ENCODE assay signal across 2 cellular contexts in genomic region chr11:65334696-65335295, GRCh38.
TF ChIP-seq lines count a peak whose summit lies in the region.

No MANE protein-coding gene starts in this region.

TF ChIP-seq in SK-N-SH, 30 proteins besides CTCF, POLR2A, EP300 and RAD21 (continued from another document):
- TF ChIP-seq REST (IDR thresholded peaks at IDR 0.05; ENCODE audit: low read depth, low read length) (no peak), TAF1 (IDR thresholded peaks at IDR 0.05; ENCODE audit: borderline replicate concordance, low read depth, low read length) (no peak), ZBTB33 (IDR thresholded peaks at IDR 0.05; ENCODE audit: borderline replicate concordance, low read depth) (no peak), CHD2 (IDR thresholded peaks at IDR 0.05; ENCODE audit: low read length, partially characterized antibody) (no peak), TCF12 (IDR thresholded peaks at IDR 0.05) (no peak), MEF2A (IDR thresholded peaks at IDR 0.05; ENCODE audit: borderline replicate concordance, low read depth) (no peak), JUND (IDR thresholded peaks at IDR 0.05) (no peak), SIN3A (IDR thresholded peaks at IDR 0.05; ENCODE audit: borderline replicate concordance, low read depth, low read length) (no peak), FOXM1 (IDR thresholded peaks at IDR 0.05; ENCODE audit: low read depth) (no peak), NRF1 (IDR thresholded peaks at IDR 0.05; ENCODE audit: low read depth, low read length) (no peak), YY1 (IDR thresholded peaks at IDR 0.05; ENCODE audit: low read depth) (no peak), GABPA (IDR thresholded peaks at IDR 0.05; ENCODE audit: low read depth) (no peak), FOXJ3 (CRISPR knock-in tag; IDR thresholded peaks at IDR 0.05) (no peak), MXI1 (IDR thresholded peaks at IDR 0.05; ENCODE audit: low read depth, low read length) (no peak), IRF3 (IDR thresholded peaks at IDR 0.05; ENCODE audit: low read depth, low read length) (no peak), TEAD4 (IDR thresholded peaks at IDR 0.05; ENCODE audit: borderline replicate concordance, insufficient read depth) (no peak), NFIC (IDR thresholded peaks at IDR 0.05; ENCODE audit: borderline replicate concordance) (no peak)

TF ChIP-seq in SK-N-SH treated with all-trans-retinoic acid at 6 μM for 48 hours, 23 proteins besides CTCF, POLR2A, EP300 and RAD21 (continued from another document):
- TF ChIP-seq CREB5 (CRISPR knock-in tag; IDR thresholded peaks at IDR 0.05; ENCODE audit: low read depth): no peak
- TF ChIP-seq BACH2 (CRISPR knock-in tag; IDR thresholded peaks at IDR 0.05; ENCODE audit: borderline replicate concordance): no peak
- TF ChIP-seq ZNF8 (CRISPR knock-in tag; IDR thresholded peaks at IDR 0.05): no peak
- TF ChIP-seq TSHZ2 (CRISPR knock-in tag; IDR thresholded peaks at IDR 0.05): no peak
- TF ChIP-seq SNAI2 (CRISPR knock-in tag; IDR thresholded peaks at IDR 0.05): no peak
- no peak for TF ChIP-seq POU6F1 (CRISPR knock-in tag; IDR thresholded peaks at IDR 0.05; ENCODE audit: borderline replicate concordance, low read depth)
- TF ChIP-seq ARNTL (CRISPR knock-in tag; IDR thresholded peaks at IDR 0.05; ENCODE audit: borderline replicate concordance, low read depth): no peak
- no peak for TF ChIP-seq CSDC2 (CRISPR knock-in tag; IDR thresholded peaks at IDR 0.05)
- no peak for TF ChIP-seq RARB (CRISPR knock-in tag; IDR thresholded peaks at IDR 0.05)
- no peak for TF ChIP-seq ESRRG (CRISPR knock-in tag; IDR thresholded peaks at IDR 0.05)
- TF ChIP-seq ZC3H10 (CRISPR knock-in tag; IDR thresholded peaks at IDR 0.05): no peak
- no peak for TF ChIP-seq ZFP3 (CRISPR knock-in tag; IDR thresholded peaks at IDR 0.05)
- no peak for TF ChIP-seq TCF4 (CRISPR knock-in tag; IDR thresholded peaks at IDR 0.05; ENCODE audit: borderline replicate concordance)
